ENCODE assay signal across 13 cellular contexts in genomic region chr17:59397316-59398073, GRCh38.
"Had no signal": no experiment of that assay in that cellular context is flagged by ENCODE, and none has a peak within 500 bp of the region (broad histone marks: within the 10 kb centered on the region; RNA-seq: fewer than 3 reads in every experiment).

No MANE protein-coding gene starts in this region.

- DNase-seq: activated CD4-positive, alpha-beta T cell treated with anti-CD3 and anti-CD28 coated beads, Interleukin-2, amount 50 U/mL, for 4 hours; activated CD4-positive, CD25-positive, alpha-beta regulatory T cell treated with anti-CD3 and anti-CD28 coated beads, Interleukin-2, amount 50 U/mL, for 72 hours; activated T-cell treated with anti-CD3 and anti-CD28 coated beads, Interleukin-2, amount 50 U/mL, for 1 hour; mammary epithelial cell; occipital lobe; SIG-M5; stimulated activated CD4-positive, alpha-beta T cell treated with anti-CD3 and anti-CD28 coated beads, Interleukin-4, amount 100 ng/mL, for 1 hour; stimulated activated CD8-positive, alpha-beta memory T cell treated with anti-CD3 and anti-CD28 coated beads, Interleukin-4, amount 100 ng/mL, for 48 hours; tibial artery had no signal

- H3K27me3 ChIP-seq: tibial artery had no signal

- H3K4me3 ChIP-seq: tibial artery had no signal

- H3K27ac ChIP-seq: tibial artery had no signal

- H3K4me3 Mint-ChIP-seq: central memory CD8-positive, alpha-beta T cell; dendritic cell treated with granulocyte-macrophage colony-stimulating factor and Interleukin-4, amounts not matched to agents 40 ng/mL and 50 ng/mL, for 4 days; natural killer cell treated with Interleukin-12 subunit alpha and Interleukin-12 subunit beta and Interleukin-15 and Interleukin-18, amount 100 ng/mL, for 72 hours; T-helper 2 cell treated with Interferon-gamma antibody and Interleukin-4, amounts not matched to agents 5 μg/mL and 100 μg/mL, for 36 hours had no signal

- H3K27me3 Mint-ChIP-seq: central memory CD8-positive, alpha-beta T cell; dendritic cell treated with granulocyte-macrophage colony-stimulating factor and Interleukin-4, amounts not matched to agents 40 ng/mL and 50 ng/mL, for 4 days; natural killer cell treated with Interleukin-12 subunit alpha and Interleukin-12 subunit beta and Interleukin-15 and Interleukin-18, amount 100 ng/mL, for 72 hours had no signal

- H3K4me1 Mint-ChIP-seq: central memory CD8-positive, alpha-beta T cell had no signal

- H3K9me3 ChIP-seq: tibial artery had no signal

- H3K9me3 Mint-ChIP-seq: central memory CD8-positive, alpha-beta T cell; dendritic cell treated with granulocyte-macrophage colony-stimulating factor and Interleukin-4, amounts not matched to agents 40 ng/mL and 50 ng/mL, for 4 days; natural killer cell treated with Interleukin-12 subunit alpha and Interleukin-12 subunit beta and Interleukin-15 and Interleukin-18, amount 100 ng/mL, for 72 hours; T-helper 2 cell treated with Interferon-gamma antibody and Interleukin-4, amounts not matched to agents 5 μg/mL and 100 μg/mL, for 36 hours had no signal

- H3K27ac Mint-ChIP-seq: dendritic cell treated with granulocyte-macrophage colony-stimulating factor and Interleukin-4, amounts not matched to agents 40 ng/mL and 50 ng/mL, for 4 days; natural killer cell treated with Interleukin-12 subunit alpha and Interleukin-12 subunit beta and Interleukin-15 and Interleukin-18, amount 100 ng/mL, for 72 hours; T-helper 2 cell treated with Interferon-gamma antibody and Interleukin-4, amounts not matched to agents 5 μg/mL and 100 μg/mL, for 36 hours had no signal

- H3K36me3 Mint-ChIP-seq: natural killer cell treated with Interleukin-12 subunit alpha and Interleukin-12 subunit beta and Interleukin-15 and Interleukin-18, amount 100 ng/mL, for 72 hours had no signal

- ATAC-seq: natural killer cell treated with Interleukin-12 subunit alpha and Interleukin-12 subunit beta and Interleukin-15 and Interleukin-18, amount 100 ng/mL, for 72 hours had no signal
